Comparison of ENCODE assay signal across 17 cellular contexts in genomic region chr12:67798763-67799162, GRCh38.
DNase-seq lines count a peak whose midpoint lies in the region; ATAC-seq and TF ChIP-seq lines count a peak whose summit lies in the region.
"Had no signal": no experiment of that assay in that cellular context is flagged by ENCODE, and none has a peak within 500 bp of the region (broad histone marks: within the 10 kb centered on the region; RNA-seq: fewer than 3 reads in every experiment).

No MANE protein-coding gene starts in this region.

- TF ChIP-seq EP300 in sigmoid colon (IDR thresholded peaks at IDR 0.05): no peak

- H3K27ac Mint-ChIP-seq in endothelial cell (ENCODE audit: unreplicated experiment): peak overlapping the region; percentile 83

- H3K79me2 ChIP-seq in mesendoderm (ENCODE audit: control insufficient read depth, insufficient read depth, low read length): no peaks in the 10 kb centered on the region

- TF ChIP-seq CTCF in endothelial cell (IDR thresholded peaks at IDR 0.05; ENCODE audit: unreplicated experiment) (no peak), sigmoid colon (IDR thresholded peaks at IDR 0.05) (no peak)

- no peak overlapping the region for H3K27ac ChIP-seq in mesendoderm (ENCODE audit: low read depth, low read length)
- H3K27ac ChIP-seq in sigmoid colon: peak overlapping the region; percentile 7 to 69 (median 58)
- H3K27ac ChIP-seq: GM23248, HL-60, Peyer's patch had no signal

- ATAC-seq in HG03571 (IDR thresholded peaks at IDR 0.05; ENCODE audit: unreplicated experiment): no peak

- H4K8ac ChIP-seq in mesendoderm (ENCODE audit: low read depth, low read length): no peak overlapping the region

- H3K4me1 ChIP-seq in mesendoderm (ENCODE audit: control insufficient read depth, low read depth, low read length): no peaks in the 10 kb centered on the region
- peaks cover 0 to 54% (median 40%) of the 10 kb centered on the region in 4 donors for H3K4me1 ChIP-seq in sigmoid colon
- H3K4me1 ChIP-seq: Peyer's patch had no signal

- no peaks in the 10 kb centered on the region for H3K9me3 Mint-ChIP-seq in endothelial cell (ENCODE audit: unreplicated experiment)

- H3K27me3 Mint-ChIP-seq in endothelial cell (ENCODE audit: unreplicated experiment): peaks cover 1% of the 10 kb centered on the region

- H3K9me3 ChIP-seq in sigmoid colon: no peaks in the 10 kb centered on the region
- H3K9me3 ChIP-seq: Peyer's patch had no signal

- intact Hi-C loops in sigmoid colon (cut with DNase I): no loop called here

- TF ChIP-seq POLR2A in sigmoid colon (IDR thresholded peaks at IDR 0.05): no peak

- H3K4me3 Mint-ChIP-seq in endothelial cell (ENCODE audit: unreplicated experiment): no peak overlapping the region

- no peak overlapping the region for H3K23ac ChIP-seq in mesendoderm (ENCODE audit: low read length)

- no peak overlapping the region for H3K56ac ChIP-seq in mesendoderm (ENCODE audit: low read length)

- no peaks in the 10 kb centered on the region for H3K79me1 ChIP-seq in mesendoderm (ENCODE audit: low read length)

- H3K4me1 Mint-ChIP-seq in endothelial cell (ENCODE audit: unreplicated experiment): peaks cover 23% of the 10 kb centered on the region

- H2AK5ac ChIP-seq in mesendoderm (ENCODE audit: low read length): no peak overlapping the region

- H3K4me3 ChIP-seq in mesendoderm (ENCODE audit: low read length) (no peak overlapping the region), sigmoid colon (no peak overlapping the region)
- H3K4me3 ChIP-seq: GM23248, Peyer's patch had no signal

- H3K36me3 Mint-ChIP-seq in endothelial cell (ENCODE audit: low read depth, unreplicated experiment): no peaks in the 10 kb centered on the region

- no peak overlapping the region for H3K4me2 ChIP-seq in mesendoderm (ENCODE audit: low read length)

- no peak overlapping the region for H3K18ac ChIP-seq in mesendoderm (ENCODE audit: low read length)

- peak; percentile 22 for DNase-seq in M059J (ENCODE audit: low read depth)
- DNase-seq in endothelial cell (ENCODE audit: low spot score): no peak
- DNase-seq in mesendoderm: no peak
- DNase-seq in sigmoid colon: no peak
- DNase-seq in NCI-H2081 (lab: John Stamatoyannopoulos, UW): no peak
- DNase-seq in NCI-H1417 (lab: John Stamatoyannopoulos, UW): no peak
- no peak for DNase-seq in HPDE6-E6E7 (ENCODE audit: extremely low spot score)
- DNase-seq: ACHN, GM23248, KG1, NCI-H1092 treated with DMSO at 0.1 percent for 48 hours, NCI-H1694 treated with DMSO at 0.1 percent for 48 hours, NCI-H748 treated with DMSO at 0.1 percent for 48 hours, Peyer's patch, SIG-M5 had no signal

- H3K27me3 ChIP-seq in mesendoderm (ENCODE audit: insufficient read depth, low read length, poor library complexity) (no peaks in the 10 kb centered on the region), sigmoid colon (no peaks in the 10 kb centered on the region)
- H3K27me3 ChIP-seq: Peyer's patch had no signal

- no peak overlapping the region for H3K9ac ChIP-seq in mesendoderm (ENCODE audit: low read length)
- H3K9ac ChIP-seq: GM23248 had no signal

- no peak overlapping the region for H2BK120ac ChIP-seq in mesendoderm (ENCODE audit: low read depth, low read length)

- H2BK15ac ChIP-seq in mesendoderm (replicated peaks; ENCODE audit: low read depth): no peak overlapping the region

- no CpG with 5 or more reads among the region's 2 CpGs for WGBS in mesendoderm (ENCODE audit: extremely low coverage, insufficient coverage, low lambda C conversion rate)
- WGBS in sigmoid colon, 2 donors: 80 to 89% methylated on average over 2 of the region's 2 CpGs

- peak overlapping the region; percentile 36 for H3K4ac ChIP-seq in mesendoderm (ENCODE audit: low read depth, low read length)

- H3K36me3 ChIP-seq in mesendoderm (ENCODE audit: control insufficient read depth, insufficient read depth, low read length) (no peaks in the 10 kb centered on the region), sigmoid colon (no peaks in the 10 kb centered on the region)
- H3K36me3 ChIP-seq: Peyer's patch had no signal

- no peak overlapping the region for H4K5ac ChIP-seq in mesendoderm (ENCODE audit: low read length)

- H2BK5ac ChIP-seq in mesendoderm (ENCODE audit: low read length): no peak overlapping the region
